Comparison of ENCODE assay signal across 15 cellular contexts in the genomic region with DNA sequence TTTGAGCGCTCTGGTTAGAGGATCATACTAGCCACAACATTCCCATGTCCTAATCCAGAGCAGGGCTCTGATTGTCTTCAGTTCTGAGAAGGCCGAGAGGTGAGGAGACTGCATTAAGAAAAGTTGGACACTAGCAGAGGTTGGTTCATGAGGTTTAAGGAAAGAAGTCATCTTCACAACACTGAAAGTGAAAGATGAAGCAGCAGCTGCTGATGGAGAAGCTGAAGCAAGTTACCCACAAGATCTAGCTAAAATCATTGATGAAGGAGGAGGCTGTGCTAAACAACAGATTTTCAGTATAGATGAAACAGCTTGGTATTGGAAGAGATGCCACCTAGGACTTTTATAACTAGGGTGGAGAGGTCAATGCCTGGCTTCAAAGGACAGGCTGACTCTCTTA. TPM values are rescaled to one million over a fixed set of nuclear protein-coding genes. Genes with fewer than 3 reads are reported as not detected.
DNase-seq lines count a peak whose midpoint lies in the region; ATAC-seq and TF ChIP-seq lines count a peak whose summit lies in the region.
"Had no signal": no experiment of that assay in that cellular context is flagged by ENCODE, and none has a peak within 500 bp of the region (broad histone marks: within the 10 kb centered on the region; RNA-seq: fewer than 3 reads in every experiment).

No MANE protein-coding gene starts in this region.

- intact Hi-C loops in activated T-helper 2 cell treated with anti-CD3 and anti-CD28 coated beads, Interferon-gamma antibody, Interleukin-2, Interleukin-4, amounts not matched to agents 10 μg/mL and 5 μg/mL and 100 μg/mL, durations not matched to agents 14 hours and 24 hours and 36 hours (cut with micrococcal nuclease) = loop anchor here (5.0 kb wide), 1 partner anchor 36 kb away; a partner anchor contains a TSS

- DNase-seq in activated T-cell treated with anti-CD3 and anti-CD28 coated beads, Interleukin-2, amount 50 U/mL, for 72 hours = no peak
- DNase-seq in activated T-cell treated with anti-CD3 and anti-CD28 coated beads, Interleukin-2, amount 50 U/mL, for 48 hours = no peak
- DNase-seq in activated T-helper 2 cell treated with anti-CD3 and anti-CD28 coated beads, Interferon-gamma antibody, Interleukin-2, Interleukin-4, amounts not matched to agents 10 μg/mL and 5 μg/mL and 100 μg/mL, durations not matched to agents 14 hours and 24 hours and 36 hours (ENCODE audit: low spot score) = no peak
- no peak for DNase-seq in osteocyte (ENCODE audit: extremely low spot score, unreplicated experiment)
- DNase-seq in UCSD-AML1 (lab: John Stamatoyannopoulos, UW; ENCODE audit: unreplicated experiment) = no peak
- no peak for DNase-seq in GF-D8 (lab: John Stamatoyannopoulos, UW)
- DNase-seq: NCI-H1436 treated with DMSO at 0.1 percent for 48 hours, NCI-H2081, NCI-H2227 treated with DMSO at 0.1 percent for 48 hours, NCI-H524 treated with DMSO at 0.1 percent for 48 hours, OCI-M1, RPMI8226 had no signal

- peak in 1 of 2 donors; percentile 30 for ATAC-seq in activated T-cell treated with anti-CD3 and anti-CD28 coated beads, Interleukin-2, amount 50 U/mL, for 72 hours (replicated peaks in 1 of 2)
- ATAC-seq in HG03097 (IDR thresholded peaks at IDR 0.05; ENCODE audit: low FRiP score, unreplicated experiment) (peak; percentile 69), HG02623 (IDR thresholded peaks at IDR 0.05; ENCODE audit: unreplicated experiment) (no peak)
- ATAC-seq: A549 had no signal

- peak overlapping the region in 1 of 2 donors; percentile 29 for H3K4me3 Mint-ChIP-seq in activated T-cell treated with anti-CD3 and anti-CD28 coated beads, Interleukin-2, amount 50 U/mL, for 72 hours
- no peak overlapping the region for H3K4me3 Mint-ChIP-seq in activated T-helper 2 cell treated with anti-CD3 and anti-CD28 coated beads, Interferon-gamma antibody, Interleukin-2, Interleukin-4, amounts not matched to agents 10 μg/mL and 5 μg/mL and 100 μg/mL, durations not matched to agents 14 hours and 24 hours and 36 hours (ENCODE audit: low read depth)
- H3K4me3 Mint-ChIP-seq in osteocyte (ENCODE audit: unreplicated experiment) = no peak overlapping the region

- H3K36me3 Mint-ChIP-seq in activated T-cell treated with anti-CD3 and anti-CD28 coated beads, Interleukin-2, amount 50 U/mL, for 72 hours (ENCODE audit: insufficient read depth in 2 of 2) = peaks cover 14 to 37% of the 10 kb centered on the region in 2 donors
- peaks cover 71% of the 10 kb centered on the region for H3K36me3 Mint-ChIP-seq in activated T-helper 2 cell treated with anti-CD3 and anti-CD28 coated beads, Interferon-gamma antibody, Interleukin-2, Interleukin-4, amounts not matched to agents 10 μg/mL and 5 μg/mL and 100 μg/mL, durations not matched to agents 14 hours and 24 hours and 36 hours (ENCODE audit: low read depth)
- peaks cover 39% of the 10 kb centered on the region for H3K36me3 Mint-ChIP-seq in osteocyte (ENCODE audit: unreplicated experiment)

- H3K9me3 Mint-ChIP-seq in activated T-cell treated with anti-CD3 and anti-CD28 coated beads, Interleukin-2, amount 50 U/mL, for 72 hours = peaks cover 6 to 8% of the 10 kb centered on the region in 2 donors
- H3K9me3 Mint-ChIP-seq in activated T-helper 2 cell treated with anti-CD3 and anti-CD28 coated beads, Interferon-gamma antibody, Interleukin-2, Interleukin-4, amounts not matched to agents 10 μg/mL and 5 μg/mL and 100 μg/mL, durations not matched to agents 14 hours and 24 hours and 36 hours = peaks cover 24% of the 10 kb centered on the region
- peaks cover 18% of the 10 kb centered on the region for H3K9me3 Mint-ChIP-seq in osteocyte (ENCODE audit: unreplicated experiment)

- no peak for TF ChIP-seq CTCF in osteocyte (IDR thresholded peaks at IDR 0.05)

- H3K27ac Mint-ChIP-seq in activated T-cell treated with anti-CD3 and anti-CD28 coated beads, Interleukin-2, amount 50 U/mL, for 72 hours = peak overlapping the region; percentile 7
- peak overlapping the region; percentile 63 for H3K27ac Mint-ChIP-seq in activated T-helper 2 cell treated with anti-CD3 and anti-CD28 coated beads, Interferon-gamma antibody, Interleukin-2, Interleukin-4, amounts not matched to agents 10 μg/mL and 5 μg/mL and 100 μg/mL, durations not matched to agents 14 hours and 24 hours and 36 hours
- peak overlapping the region; percentile 1 for H3K27ac Mint-ChIP-seq in osteocyte (ENCODE audit: unreplicated experiment)

- no peaks in the 10 kb centered on the region for H3K27me3 Mint-ChIP-seq in activated T-cell treated with anti-CD3 and anti-CD28 coated beads, Interleukin-2, amount 50 U/mL, for 72 hours (ENCODE audit: low read depth)
- H3K27me3 Mint-ChIP-seq in activated T-helper 2 cell treated with anti-CD3 and anti-CD28 coated beads, Interferon-gamma antibody, Interleukin-2, Interleukin-4, amounts not matched to agents 10 μg/mL and 5 μg/mL and 100 μg/mL, durations not matched to agents 14 hours and 24 hours and 36 hours (ENCODE audit: low read depth) = no peaks in the 10 kb centered on the region
- H3K27me3 Mint-ChIP-seq in osteocyte (ENCODE audit: unreplicated experiment) = no peaks in the 10 kb centered on the region

- peaks cover 27% of the 10 kb centered on the region for H3K4me1 Mint-ChIP-seq in activated T-cell treated with anti-CD3 and anti-CD28 coated beads, Interleukin-2, amount 50 U/mL, for 72 hours (ENCODE audit: low read depth)
- peaks cover 29% of the 10 kb centered on the region for H3K4me1 Mint-ChIP-seq in activated T-helper 2 cell treated with anti-CD3 and anti-CD28 coated beads, Interferon-gamma antibody, Interleukin-2, Interleukin-4, amounts not matched to agents 10 μg/mL and 5 μg/mL and 100 μg/mL, durations not matched to agents 14 hours and 24 hours and 36 hours (ENCODE audit: low read depth)
- H3K4me1 Mint-ChIP-seq in osteocyte (ENCODE audit: unreplicated experiment) = peaks cover 14% of the 10 kb centered on the region

RNA-seq across cellular contexts. Expression of a gene that starts 36.8 kb away (rescaled TPM):
- 10 to 100 TPM; 47.2 to 54.6 TPM for total RNA-seq in activated T-cell treated with anti-CD3 and anti-CD28 coated beads, Interleukin-2, amount 50 U/mL, for 72 hours
- total RNA-seq in activated T-helper 2 cell treated with anti-CD3 and anti-CD28 coated beads, Interferon-gamma antibody, Interleukin-2, Interleukin-4, amounts not matched to agents 10 μg/mL and 5 μg/mL and 100 μg/mL, durations not matched to agents 14 hours and 24 hours and 36 hours = 64.2 and 64.3 TPM in 2 replicates
- total RNA-seq in osteocyte = 42.5 and 47.6 TPM in 2 replicates

Comparison
In these comparisons a context has a peak if more than half of its experiments do, and no peak if none do; other contexts are left out.
1. H3K27ac Mint-ChIP-seq: peak in every context shown above with its lines; median percentile 63 in activated T-helper 2 cell treated with anti-CD3 and anti-CD28 coated beads, Interferon-gamma antibody, Interleukin-2, Interleukin-4, amounts not matched to agents 10 μg/mL and 5 μg/mL and 100 μg/mL, durations not matched to agents 14 hours and 24 hours and 36 hours; 7 in activated T-cell treated with anti-CD3 and anti-CD28 coated beads, Interleukin-2, amount 50 U/mL, for 72 hours; 1 in osteocyte.